8 cellular contexts compared by ENCODE assay signal in genomic region chr1:15939181-15940109, GRCh38. TPM values are rescaled to one million over a fixed set of nuclear protein-coding genes. Genes with fewer than 3 reads are reported as not detected.
DNase-seq lines count a peak whose midpoint lies in the region; ATAC-seq, FAIRE-seq and TF ChIP-seq lines count a peak whose summit lies in the region.

No MANE protein-coding gene starts in this region.

- H3K4me3 Mint-ChIP-seq in CD4-positive, alpha-beta T cell: no peak overlapping the region

- no peak for TF ChIP-seq CTCF in CD4-positive, alpha-beta T cell (IDR thresholded peaks at IDR 0.05)
- TF ChIP-seq CTCF in esophagus muscularis mucosa (IDR thresholded peaks at IDR 0.05): no peak
- TF ChIP-seq CTCF in pancreas (IDR thresholded peaks at IDR 0.05): no peak

- H3K27ac Mint-ChIP-seq in CD4-positive, alpha-beta T cell: peak overlapping the region; percentile 65

- H3K27me3 ChIP-seq in CD4-positive, alpha-beta T cell (ENCODE audit: control insufficient read depth, insufficient read depth, low read length): no peaks in the 10 kb centered on the region
- H3K27me3 ChIP-seq in SJSA1 (replicated peaks) (no peaks in the 10 kb centered on the region), esophagus muscularis mucosa (no peaks in the 10 kb centered on the region), pancreas (no peaks in the 10 kb centered on the region), aorta (ENCODE audit: control insufficient read depth in 1 of 2, insufficient read depth in 2 of 2, low read length in 1 of 2) (no peaks in the 10 kb centered on the region)

- CTCF ChIA-PET in CD4-positive, alpha-beta T cell (lab: Charles Lee): no interaction called here

- 35% methylated on average over 12 of the region's 17 CpGs for WGBS in esophagus muscularis mucosa
- WGBS in pancreas, 2 donors: 35 to 37% methylated on average over 17 of the region's 17 CpGs
- WGBS in aorta, 2 donors: 41 to 44% methylated on average over 17 of the region's 17 CpGs

- POLR2A ChIA-PET in CD4-positive, alpha-beta T cell (lab: Charles Lee): no interaction called here

- no peaks in the 10 kb centered on the region for H3K9me3 Mint-ChIP-seq in CD4-positive, alpha-beta T cell

- H3K27ac ChIP-seq in CD4-positive, alpha-beta T cell (ENCODE audit: low read depth, low read length): no peak overlapping the region
- no peak overlapping the region for H3K27ac ChIP-seq in SJSA1
- peak overlapping the region; percentile 45 to 67 (median 61) for H3K27ac ChIP-seq in esophagus muscularis mucosa (replicated peaks in 1 of 4)
- peak overlapping the region in 3 of 4 donors; percentile 43 to 73 (median 45) for H3K27ac ChIP-seq in pancreas
- H3K27ac ChIP-seq in aorta (ENCODE audit: low read depth in 1 of 2, low read length in 2 of 2): peak overlapping the region in 1 of 2 donors; percentile 4

- H3K4me1 ChIP-seq in SJSA1 (replicated peaks) (peaks cover 29% of the 10 kb centered on the region), esophagus muscularis mucosa (peaks cover 4 to 28% (median 18%) of the 10 kb centered on the region in 4 donors), pancreas (peaks cover 7 to 14% (median 13%) of the 10 kb centered on the region in 3 donors), aorta (ENCODE audit: control insufficient read depth in 1 of 2, insufficient read depth in 2 of 2, low read length in 2 of 2) (no peaks in the 10 kb centered on the region)

- no peaks in the 10 kb centered on the region for H3K4me1 Mint-ChIP-seq in CD4-positive, alpha-beta T cell (ENCODE audit: low read depth)

- FAIRE-seq in pancreas (lab: Jason Lieb, UNC): no peak

- DNase-seq in CD4-positive, alpha-beta T cell: no peak
- peak; percentile 72 to 75 for DNase-seq in SJSA1 (ENCODE audit: low read depth in 1 of 2, low spot score in 2 of 2)
- no peak for DNase-seq in esophagus muscularis mucosa (ENCODE audit: extremely low spot score)
- peak; percentile 60 to 87 (median 71) for DNase-seq in pancreas
- DNase-seq in SHP77 treated with DMSO at 0.1 percent for 48 hours (lab: John Stamatoyannopoulos, UW): no peak
- no peak for DNase-seq in aorta
- DNase-seq in NCI-H1694 treated with DMSO at 0.1 percent for 48 hours (lab: John Stamatoyannopoulos, UW): no peak
- no peak for DNase-seq in COR-L47 (lab: John Stamatoyannopoulos, UW)

- no peak for TF ChIP-seq EP300 in esophagus muscularis mucosa (IDR thresholded peaks at IDR 0.05)

- peaks cover 82% of the 10 kb centered on the region for H3K36me3 Mint-ChIP-seq in CD4-positive, alpha-beta T cell (ENCODE audit: low read depth)

- no peaks in the 10 kb centered on the region for H3K27me3 Mint-ChIP-seq in CD4-positive, alpha-beta T cell

- H3K36me3 ChIP-seq in SJSA1: peaks cover 90% of the 10 kb centered on the region
- peaks cover 66 to 100% (median 97%) of the 10 kb centered on the region in 4 donors for H3K36me3 ChIP-seq in esophagus muscularis mucosa
- peaks cover 0 to 77% (median 42%) of the 10 kb centered on the region in 3 donors for H3K36me3 ChIP-seq in pancreas
- peaks cover 0 to 19% of the 10 kb centered on the region in 2 donors for H3K36me3 ChIP-seq in aorta (ENCODE audit: control insufficient read depth in 1 of 2, insufficient read depth in 2 of 2, low read length in 1 of 2)

- ATAC-seq in CD4-positive, alpha-beta T cell (ENCODE audit: poor library complexity): no peak
- ATAC-seq in pancreas (peak; percentile 73 to 88 (median 85)), aorta (ENCODE audit: low FRiP score) (no peak)

- H3K4me3 ChIP-seq in SJSA1 (no peak overlapping the region), esophagus muscularis mucosa (no peak overlapping the region), pancreas (no peak overlapping the region), aorta (ENCODE audit: low read length in 2 of 2) (no peak overlapping the region)

- H3K9me3 ChIP-seq in CD4-positive, alpha-beta T cell (ENCODE audit: control insufficient read depth, low read length): no peaks in the 10 kb centered on the region
- H3K9me3 ChIP-seq in SJSA1 (replicated peaks) (no peaks in the 10 kb centered on the region), esophagus muscularis mucosa (no peaks in the 10 kb centered on the region), pancreas (no peaks in the 10 kb centered on the region), aorta (ENCODE audit: control insufficient read depth, low read length) (no peaks in the 10 kb centered on the region)

- no peak for TF ChIP-seq POLR2A in esophagus muscularis mucosa (IDR thresholded peaks at IDR 0.05; ENCODE audit: low read depth)

- intact Hi-C loops in CD4-positive, alpha-beta T cell (cut with DNase I, micrococcal nuclease): no loop called here
- intact Hi-C loops in esophagus muscularis mucosa (cut with DNase I) (no loop called here), pancreas (cut with DNase I) (no loop called here), aorta (cut with DNase I) (no loop called here)

RNA-seq across cellular contexts. Expression of gene ZBTB17, which starts 36.5 kb away (rescaled TPM):
- total RNA-seq in CD4-positive, alpha-beta T cell: 10 to 100 TPM; 70.2 to 78.1 TPM
- total RNA-seq in SJSA1 (2014; rRNA removed; shearing (Covaris generic)): 26.6 and 33.6 TPM in 2 replicates
- 10 to 100 TPM; 29.5 to 40.8 (median 34.6) TPM for total RNA-seq in esophagus muscularis mucosa
- 10 to 100 TPM; 16.2 to 24.3 (median 16.7) TPM for total RNA-seq in pancreas
- 100 to 1,000 TPM in 1 of 2 donors, 10 to 100 TPM in 1; 90.5 to 106 TPM for polyA plus RNA-seq in pancreas
- total RNA-seq in aorta: 10 to 100 TPM; 42.3 to 55.5 TPM
- 100 to 1,000 TPM in 1 of 2 donors, 10 to 100 TPM in 1; 15.0 to 134 TPM for polyA plus RNA-seq in aorta

Comparison
In these comparisons a context has a peak if more than half of its experiments do, and no peak if none do; other contexts are left out.
1. ATAC-seq: peak in pancreas (4 of 4); none in CD4-positive, alpha-beta T cell (single experiment) and aorta (single experiment).
2. DNase-seq: peak in SJSA1 (2 of 2) and pancreas (6 of 6); none in CD4-positive, alpha-beta T cell (0 of 10), esophagus muscularis mucosa (single experiment), SHP77 treated with DMSO at 0.1 percent for 48 hours (single experiment), aorta (0 of 2), NCI-H1694 treated with DMSO at 0.1 percent for 48 hours (single experiment) and COR-L47 (single experiment).
3. H3K27ac ChIP-seq: peak in esophagus muscularis mucosa (4 of 4) and pancreas (3 of 4); none in CD4-positive, alpha-beta T cell (single experiment) and SJSA1 (single experiment).